ENCODE assay signal across 14 cellular contexts in genomic region chr19:43306097-43306496, GRCh38. TPM values are rescaled to one million over a fixed set of nuclear protein-coding genes. Genes with fewer than 3 reads are reported as not detected.
"Had no signal": no experiment of that assay in that cellular context is flagged by ENCODE, and none has a peak within 500 bp of the region (broad histone marks: within the 10 kb centered on the region; RNA-seq: fewer than 3 reads in every experiment).

No MANE protein-coding gene starts in this region.

- H3K27ac ChIP-seq: adrenal gland, cardiac muscle cell, tibial artery, uterus had no signal

- ATAC-seq: natural killer cell treated with Interleukin-12 subunit alpha and Interleukin-12 subunit beta and Interleukin-15 and Interleukin-18, amount 100 ng/mL, for 72 hours; stimulated activated memory B cell treated with anti-CD40 and anti-IgM and Interleukin-4, amounts not matched to agents 10 μg/mL and 1 μg/mL and 100 μg/mL, for 72 hours; WTC11 had no signal

- H3K9me3 ChIP-seq: adrenal gland, uterus had no signal

- H3K36me3 ChIP-seq: adrenal gland, cardiac muscle cell, tibial artery, uterus had no signal

- DNase-seq: activated CD4-positive, alpha-beta memory T cell treated with anti-CD3 and anti-CD28 coated beads, Interleukin-2, amount 10 ng/mL, durations not matched to agents 7 days and 5 days; activated CD4-positive, alpha-beta T cell treated with anti-CD3 and anti-CD28 coated beads for 4 hours; activated T-cell treated with anti-CD3 and anti-CD28 coated beads, Interleukin-2, amount 50 U/mL, for 24 hours; adrenal gland; mesendoderm; retina; stimulated activated CD4-positive, alpha-beta T cell treated with anti-CD3 and anti-CD28 coated beads, Interleukin-2, amount 100 ng/mL, for 48 hours; tibial artery; uterus had no signal

- H3K4me1 ChIP-seq: adrenal gland, tibial artery, uterus had no signal

- H3K27me3 ChIP-seq: adrenal gland, cardiac muscle cell, tibial artery, uterus had no signal

- H3K4me3 ChIP-seq: adrenal gland, cardiac muscle cell, tibial artery, uterus had no signal

RNA-seq across cellular contexts. Expression of gene PSG9, which starts 36.8 kb away (rescaled TPM):
- total RNA-seq: activated CD4-positive, alpha-beta memory T cell treated with anti-CD3 and anti-CD28 coated beads, Interleukin-2, amount 10 ng/mL, durations not matched to agents 7 days and 5 days; adrenal gland; cardiac muscle cell; lower leg skin; natural killer cell treated with Interleukin-12 subunit alpha and Interleukin-12 subunit beta and Interleukin-15 and Interleukin-18, amount 100 ng/mL, for 72 hours; uterus; WTC11 had no signal

RNA-seq across cellular contexts. Expression of gene CD177, which starts 47.4 kb away (rescaled TPM):
- total RNA-seq: activated CD4-positive, alpha-beta memory T cell treated with anti-CD3 and anti-CD28 coated beads, Interleukin-2, amount 10 ng/mL, durations not matched to agents 7 days and 5 days; cardiac muscle cell; natural killer cell treated with Interleukin-12 subunit alpha and Interleukin-12 subunit beta and Interleukin-15 and Interleukin-18, amount 100 ng/mL, for 72 hours had no signal
